8 cellular contexts compared by ENCODE assay signal in the genomic region with DNA sequence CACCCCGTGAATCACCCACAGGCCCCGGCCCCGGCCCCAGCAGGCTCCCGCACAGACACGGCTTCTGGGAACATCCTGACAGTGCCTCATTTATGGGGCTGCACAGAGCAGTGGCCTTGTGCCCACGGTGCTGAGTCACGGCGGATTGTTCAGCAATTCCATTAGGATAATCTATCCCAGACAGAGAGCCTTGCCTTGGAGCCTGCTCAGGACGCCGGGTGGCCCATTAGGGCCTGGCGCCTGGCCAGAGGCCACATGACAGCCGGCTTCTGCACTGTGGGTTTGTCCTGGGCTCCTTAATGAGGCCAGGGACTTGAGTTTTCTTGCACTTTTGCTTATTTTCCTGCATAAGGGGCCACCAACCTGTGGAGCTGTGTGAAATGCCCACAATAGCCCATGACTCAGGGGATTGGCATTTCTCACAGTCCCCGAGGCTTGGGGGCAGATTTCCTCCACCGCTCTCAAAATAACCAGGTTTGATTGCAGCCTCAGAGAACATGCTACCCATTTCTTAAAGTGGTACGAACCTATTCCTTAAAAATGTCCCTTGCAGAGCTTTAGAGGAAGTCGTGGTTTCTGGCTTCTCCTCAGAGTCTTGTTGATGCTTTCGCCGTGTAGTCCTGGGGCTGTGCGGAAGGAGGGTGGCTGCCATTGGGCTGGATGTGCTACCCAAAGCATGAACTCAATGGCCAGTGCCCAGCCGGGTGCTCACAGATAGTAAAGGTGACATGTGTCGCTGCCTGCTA. TPM values are rescaled to one million over a fixed set of nuclear protein-coding genes. Genes with fewer than 3 reads are reported as not detected.
DNase-seq lines count a peak whose midpoint lies in the region; ATAC-seq lines count a peak whose summit lies in the region.

No MANE protein-coding gene starts in this region.

- no peaks in the 10 kb centered on the region for H3K9me3 Mint-ChIP-seq in stimulated activated memory B cell treated with anti-CD40 and anti-IgM and Interleukin-4, amounts not matched to agents 10 μg/mL and 1 μg/mL and 100 μg/mL, for 72 hours

- ATAC-seq in left cardiac atrium (peak; percentile 91 to 95), HG02870 (IDR thresholded peaks at IDR 0.05; ENCODE audit: unreplicated experiment) (no peak), HG03521 (IDR thresholded peaks at IDR 0.05; ENCODE audit: unreplicated experiment) (no peak)
- ATAC-seq in stimulated activated memory B cell treated with anti-CD40 and anti-IgM and Interleukin-4, amounts not matched to agents 10 μg/mL and 1 μg/mL and 100 μg/mL, for 72 hours, result no peak

- H3K27me3 Mint-ChIP-seq in stimulated activated memory B cell treated with anti-CD40 and anti-IgM and Interleukin-4, amounts not matched to agents 10 μg/mL and 1 μg/mL and 100 μg/mL, for 72 hours, result peaks cover 35% of the 10 kb centered on the region

- no peaks in the 10 kb centered on the region for H3K4me1 Mint-ChIP-seq in stimulated activated memory B cell treated with anti-CD40 and anti-IgM and Interleukin-4, amounts not matched to agents 10 μg/mL and 1 μg/mL and 100 μg/mL, for 72 hours

- DNase-seq in EH (ENCODE audit: low read depth) (peak; percentile 99), NCI-H1694 (lab: John Stamatoyannopoulos, UW) (peak; percentile 28), anterior cingulate cortex (lab: John Stamatoyannopoulos, UW) (peak in 57 of 58 donors; percentile 38 to 96 (median 82)), left cardiac atrium (peak; percentile 88), pulmonary artery endothelial cell (ENCODE audit: low read depth, low spot score) (peak; percentile 85)

- H3K36me3 Mint-ChIP-seq in stimulated activated memory B cell treated with anti-CD40 and anti-IgM and Interleukin-4, amounts not matched to agents 10 μg/mL and 1 μg/mL and 100 μg/mL, for 72 hours, result no peaks in the 10 kb centered on the region

- H3K27ac Mint-ChIP-seq in stimulated activated memory B cell treated with anti-CD40 and anti-IgM and Interleukin-4, amounts not matched to agents 10 μg/mL and 1 μg/mL and 100 μg/mL, for 72 hours, result no peak overlapping the region

- intact Hi-C loops in left cardiac atrium (cut with DNase I), result no loop called here

- H3K4me3 Mint-ChIP-seq in stimulated activated memory B cell treated with anti-CD40 and anti-IgM and Interleukin-4, amounts not matched to agents 10 μg/mL and 1 μg/mL and 100 μg/mL, for 72 hours, result no peak overlapping the region

RNA-seq across cellular contexts. Expression of a gene that starts 19.0 kb away (rescaled TPM):
- total RNA-seq in left cardiac atrium, result 100 to 1,000 TPM; 302 to 329 TPM
- 5.9 and 10.2 TPM in 2 replicates for total RNA-seq in pulmonary artery endothelial cell

Comparison
In these comparisons a context has a peak if more than half of its experiments do, and no peak if none do; other contexts are left out.
1. DNase-seq: peak in every context shown above with its lines; median percentile 99 in EH; 88 in left cardiac atrium; 85 in pulmonary artery endothelial cell; 82 in anterior cingulate cortex; 28 in NCI-H1694.
2. ATAC-seq: peak in left cardiac atrium (2 of 2); none in HG02870 (single experiment), stimulated activated memory B cell treated with anti-CD40 and anti-IgM and Interleukin-4, amounts not matched to agents 10 μg/mL and 1 μg/mL and 100 μg/mL, for 72 hours (single experiment) and HG03521 (single experiment).
3. RNA of a gene that starts 19.0 kb away (total RNA-seq): 302 to 329 TPM in left cardiac atrium; 5.9 to 10.2 TPM in pulmonary artery endothelial cell; every median in the first group is over 10 times any median in the second.